ENCODE assay signal across 19 cellular contexts in genomic region chr6:13725052-13725451, GRCh38. TPM values are rescaled to one million over a fixed set of nuclear protein-coding genes. Genes with fewer than 3 reads are reported as not detected.
DNase-seq lines count a peak whose midpoint lies in the region; ATAC-seq, FAIRE-seq and TF ChIP-seq lines count a peak whose summit lies in the region.
"Had no signal": no experiment of that assay in that cellular context is flagged by ENCODE, and none has a peak within 500 bp of the region (broad histone marks: within the 10 kb centered on the region; RNA-seq: fewer than 3 reads in every experiment).

No MANE protein-coding gene starts in this region.

- H3K27ac Mint-ChIP-seq in activated naive CD4-positive, alpha-beta T cell treated with anti-CD3 and anti-CD28 coated beads, Interleukin-2, amount 50 U/mL, for 24 hours: peak overlapping the region; percentile 9
- H3K27ac Mint-ChIP-seq in activated naive CD8-positive, alpha-beta T cell treated with anti-CD3 and anti-CD28 coated beads for 36 hours: peak overlapping the region; percentile 88

- H3K4me1 Mint-ChIP-seq in activated naive CD4-positive, alpha-beta T cell treated with anti-CD3 and anti-CD28 coated beads, Interleukin-2, amount 50 U/mL, for 24 hours: peaks cover 47% of the 10 kb centered on the region
- H3K4me1 Mint-ChIP-seq in activated naive CD8-positive, alpha-beta T cell treated with anti-CD3 and anti-CD28 coated beads for 36 hours: peaks cover 38% of the 10 kb centered on the region

- no peak for DNase-seq in activated naive CD4-positive, alpha-beta T cell treated with anti-CD3 and anti-CD28 coated beads, Interleukin-2, amount 50 U/mL, for 16 hours
- no peak for DNase-seq in activated naive CD8-positive, alpha-beta T cell treated with anti-CD3 and anti-CD28 coated beads for 36 hours
- DNase-seq in keratinocyte (ENCODE audit: low read depth, low spot score) (no peak), NCI-H1436 treated with DMSO at 0.1 percent for 48 hours (lab: John Stamatoyannopoulos, UW) (no peak)
- no peak for DNase-seq in activated CD4-positive, alpha-beta T cell treated with anti-CD3 and anti-CD28 coated beads for 4 hours
- DNase-seq: effector CD8-positive, alpha-beta T cell; KBM-7; mesendoderm; NCI-H526; occipital lobe; stimulated activated CD4-positive, alpha-beta T cell treated with anti-CD3 and anti-CD28 coated beads, Interleukin-4, amount 100 ng/mL, for 1 hour; stimulated activated naive CD4-positive, alpha-beta T cell treated with Interleukin-2 at 50 U/mL for 16 hours had no signal

- dilution Hi-C loops in keratinocyte (cut with MboI; ENCODE audit: extremely low pct_ligation_motif_present, low sequenced_read_pairs): no loop called here

- H3K4me3 Mint-ChIP-seq in activated naive CD4-positive, alpha-beta T cell treated with anti-CD3 and anti-CD28 coated beads, Interleukin-2, amount 50 U/mL, for 24 hours: peak overlapping the region; percentile 61
- H3K4me3 Mint-ChIP-seq in activated naive CD8-positive, alpha-beta T cell treated with anti-CD3 and anti-CD28 coated beads for 36 hours: no peak overlapping the region

- H3K79me2 ChIP-seq in keratinocyte (ENCODE audit: control insufficient read depth, insufficient read depth, low read length): no peaks in the 10 kb centered on the region

- FAIRE-seq in keratinocyte (lab: Jason Lieb, UNC): no peak

- H3K9me3 ChIP-seq in keratinocyte (ENCODE audit: control insufficient read depth, low read depth, low read length): no peaks in the 10 kb centered on the region
- H3K9me3 ChIP-seq: tibial nerve had no signal

- peak overlapping the region; percentile 85 for H3K27ac ChIP-seq in keratinocyte (ENCODE audit: control insufficient read depth, insufficient read depth, low read length)
- H3K27ac ChIP-seq: tibial nerve had no signal

- no peaks in the 10 kb centered on the region for H3K27me3 Mint-ChIP-seq in activated naive CD4-positive, alpha-beta T cell treated with anti-CD3 and anti-CD28 coated beads, Interleukin-2, amount 50 U/mL, for 24 hours
- H3K27me3 Mint-ChIP-seq in activated naive CD8-positive, alpha-beta T cell treated with anti-CD3 and anti-CD28 coated beads for 36 hours: no peaks in the 10 kb centered on the region

- no peaks in the 10 kb centered on the region for H3K27me3 ChIP-seq in keratinocyte (ENCODE audit: control insufficient read depth, extremely low read depth, insufficient read depth, low read length)
- H3K27me3 ChIP-seq: tibial nerve had no signal

- no peak overlapping the region for H3K4me3 ChIP-seq in keratinocyte (ENCODE audit: control insufficient read depth in 2 of 3, extremely low read depth in 1 of 3, insufficient read depth in 2 of 3, low read depth in 1 of 3, low read length in 3 of 3)
- H3K4me3 ChIP-seq: tibial nerve had no signal

- H3K36me3 ChIP-seq in keratinocyte (ENCODE audit: control insufficient read depth in 2 of 2, extremely low read depth in 1 of 2, insufficient read depth in 2 of 2, low read length in 2 of 2): no peaks in the 10 kb centered on the region
- H3K36me3 ChIP-seq: tibial nerve had no signal

- H2AFZ ChIP-seq in keratinocyte (ENCODE audit: control insufficient read depth, low read length): no peak overlapping the region

- no peaks in the 10 kb centered on the region for H3K36me3 Mint-ChIP-seq in activated naive CD4-positive, alpha-beta T cell treated with anti-CD3 and anti-CD28 coated beads, Interleukin-2, amount 50 U/mL, for 24 hours
- H3K36me3 Mint-ChIP-seq in activated naive CD8-positive, alpha-beta T cell treated with anti-CD3 and anti-CD28 coated beads for 36 hours: peaks cover 3% of the 10 kb centered on the region
- H3K36me3 Mint-ChIP-seq: activated naive CD4-positive, alpha-beta T cell treated with anti-CD3 and anti-CD28 coated beads, Interleukin-2, amount 50 U/mL, for 72 hours; naive thymus-derived CD4-positive, alpha-beta T cell had no signal

- no peaks in the 10 kb centered on the region for H4K20me1 ChIP-seq in keratinocyte (ENCODE audit: control insufficient read depth, extremely low read depth, insufficient read depth, low read length)

- peaks cover 3% of the 10 kb centered on the region for H3K9me1 ChIP-seq in keratinocyte (ENCODE audit: control insufficient read depth, extremely low read depth, insufficient read depth, low read length)

- ATAC-seq in GM19463 (IDR thresholded peaks at IDR 0.05; ENCODE audit: unreplicated experiment) (no peak), GM18520 (IDR thresholded peaks at IDR 0.05; ENCODE audit: unreplicated experiment) (no peak)
- ATAC-seq: SK-N-SH treated with all-trans-retinoic acid at 6 μM for 48 hours had no signal

- H3K9ac ChIP-seq in keratinocyte (ENCODE audit: control insufficient read depth, extremely low read depth, insufficient read depth, low read length): no peak overlapping the region

- peaks cover 48% of the 10 kb centered on the region for H3K4me1 ChIP-seq in keratinocyte (ENCODE audit: control insufficient read depth, extremely low read depth, insufficient read depth, low read length)
- H3K4me1 ChIP-seq: tibial nerve had no signal

- no peaks in the 10 kb centered on the region for H3K9me3 Mint-ChIP-seq in activated naive CD4-positive, alpha-beta T cell treated with anti-CD3 and anti-CD28 coated beads, Interleukin-2, amount 50 U/mL, for 24 hours
- no peaks in the 10 kb centered on the region for H3K9me3 Mint-ChIP-seq in activated naive CD8-positive, alpha-beta T cell treated with anti-CD3 and anti-CD28 coated beads for 36 hours
- H3K9me3 Mint-ChIP-seq: activated naive CD4-positive, alpha-beta T cell treated with anti-CD3 and anti-CD28 coated beads, Interleukin-2, amount 50 U/mL, for 72 hours; naive thymus-derived CD4-positive, alpha-beta T cell had no signal

- H3K4me2 ChIP-seq in keratinocyte (ENCODE audit: control insufficient read depth, extremely low read depth, insufficient read depth, low read depth, low read length): peak overlapping the region; percentile 81

- no peak for TF ChIP-seq CTCF in keratinocyte (optimal IDR thresholded peaks at IDR 0.05 in 1 of 3, IDR thresholded peaks at IDR 0.05 in 1 of 3, conservative IDR thresholded peaks at IDR 0.05 in 1 of 3; ENCODE audit: extremely low read depth in 1 of 3, insufficient read depth in 2 of 3, low read length in 3 of 3)

RNA-seq across cellular contexts. Expression of gene RANBP9, which starts 13.4 kb away (rescaled TPM):
- 10 to 100 TPM; 54.9 to 56.5 TPM for total RNA-seq in activated naive CD8-positive, alpha-beta T cell treated with anti-CD3 and anti-CD28 coated beads for 36 hours
- polyA plus RNA-seq in keratinocyte: 26.0 to 36.7 TPM (median 36.6 TPM) in 3 replicates
- 31.0 TPM for polyA plus RNA-seq in keratinocyte (2011; ENCODE audit: low read depth)
- polyA plus RNA-seq in keratinocyte (2011; cell fraction: cytosol; rRNA removed): 30.8 and 57.5 TPM in 2 replicates
- 44.2 and 49.2 TPM in 2 replicates for polyA plus RNA-seq in keratinocyte (2011; cell fraction: nucleus; rRNA removed)
- 28.8 and 46.5 TPM in 2 replicates for polyA plus RNA-seq in keratinocyte (2012; ENCODE audit: low replicate concordance)
- polyA minus RNA-seq in keratinocyte: 5.7 to 40.2 TPM (median 16.2 TPM) in 3 replicates
- 21.1 TPM for polyA minus RNA-seq in keratinocyte (2011; cell fraction: cytosol; rRNA and poly(A)+ RNA removed)
- 11.3 and 28.2 TPM in 2 replicates for polyA minus RNA-seq in keratinocyte (2011; cell fraction: nucleus; rRNA and poly(A)+ RNA removed)
